ENCODE assay signal across 1 cellular context in genomic region chr9:105308448-105309412, GRCh38.
TF ChIP-seq lines count a peak whose summit lies in the region.

No MANE protein-coding gene starts in this region.

TF ChIP-seq in H1, 55 proteins besides CTCF, POLR2A, EP300 and RAD21 (continued from another document):
- no peak for TF ChIP-seq ATF2 (IDR thresholded peaks at IDR 0.05; ENCODE audit: low read length)
- TF ChIP-seq RBBP5 (IDR thresholded peaks at IDR 0.05; ENCODE audit: borderline replicate concordance, low read depth, low read length), result no peak
- no peak for TF ChIP-seq BACH1 (IDR thresholded peaks at IDR 0.05; ENCODE audit: low read length)
